Comparison of ENCODE assay signal across 9 cellular contexts in genomic region chr3:30342319-30343060, GRCh38.
DNase-seq lines count a peak whose midpoint lies in the region; ATAC-seq and TF ChIP-seq lines count a peak whose summit lies in the region.
"Had no signal": no experiment of that assay in that cellular context is flagged by ENCODE, and none has a peak within 500 bp of the region (broad histone marks: within the 10 kb centered on the region; RNA-seq: fewer than 3 reads in every experiment).

No MANE protein-coding gene starts in this region.

- H3K36me3 ChIP-seq in brain microvascular endothelial cell (replicated peaks) (no peaks in the 10 kb centered on the region), liver (ENCODE audit: control insufficient read depth in 4 of 4, insufficient read depth in 3 of 4, low read depth in 1 of 4, low read length in 3 of 4) (no peaks in the 10 kb centered on the region)

- H3K27me3 ChIP-seq in brain microvascular endothelial cell (replicated peaks) (no peaks in the 10 kb centered on the region), liver (ENCODE audit: control insufficient read depth in 4 of 4, insufficient read depth in 4 of 4, low read length in 3 of 4) (no peaks in the 10 kb centered on the region)

- no peaks in the 10 kb centered on the region for H3K4me1 ChIP-seq in liver (ENCODE audit: control insufficient read depth in 4 of 4, insufficient read depth in 4 of 4, low read length in 3 of 4)

- H3K4me3 ChIP-seq in brain microvascular endothelial cell (ENCODE audit: low read depth, low read length) (no peak overlapping the region), liver (ENCODE audit: low read depth in 1 of 3, low read length in 3 of 3) (no peak overlapping the region)

- WGBS in liver: 72% methylated on average over 6 of the region's 6 CpGs

- in situ Hi-C loops in brain microvascular endothelial cell (cut with HindIII; ENCODE audit: low pct_ligation_motif_present, low sequenced_read_pairs): no loop called here

- H3K9me3 ChIP-seq in liver (ENCODE audit: control insufficient read depth in 4 of 4, low read length in 3 of 4): no peaks in the 10 kb centered on the region

- H3K9ac ChIP-seq in liver (ENCODE audit: low read depth in 1 of 2, low read length in 2 of 2): no peak overlapping the region

- DNase-seq in activated naive CD4-positive, alpha-beta T cell treated with anti-CD3 and anti-CD28 coated beads, Interleukin-2, amount 50 U/mL, for 72 hours (ENCODE audit: low spot score in 2 of 2): peak in 1 of 2 donors; percentile 36
- no peak for DNase-seq in activated naive CD4-positive, alpha-beta T cell (lab: John Stamatoyannopoulos, UW)
- DNase-seq in brain microvascular endothelial cell (peak; percentile 94), ureter (ENCODE audit: low spot score) (peak; percentile 67), NCI-H82 treated with DMSO at 0.1 percent for 48 hours (lab: John Stamatoyannopoulos, UW; ENCODE audit: unreplicated experiment) (no peak)

- no peak for TF ChIP-seq RAD21 in liver (IDR thresholded peaks at IDR 0.05)

- H3K36me3 Mint-ChIP-seq in activated naive CD4-positive, alpha-beta T cell treated with anti-CD3 and anti-CD28 coated beads, Interleukin-2, amount 50 U/mL, for 72 hours: peaks cover 6 to 9% of the 10 kb centered on the region in 2 donors

- TF ChIP-seq CTCF in brain microvascular endothelial cell (IDR thresholded peaks at IDR 0.05; ENCODE audit: low read depth, low read length, missing control alignments): no peak
- no peak for TF ChIP-seq CTCF in liver (IDR thresholded peaks at IDR 0.05; ENCODE audit: low read depth, low read length, missing input control)

- H3K27ac ChIP-seq in brain microvascular endothelial cell: peak overlapping the region; percentile 29
- H3K27ac ChIP-seq in liver (ENCODE audit: low read depth in 1 of 2, low read length in 2 of 2): peak overlapping the region in 1 of 2 donors; percentile 12
- H3K27ac ChIP-seq: VCaP had no signal

- peaks cover 0 to 8% of the 10 kb centered on the region in 2 donors for H3K9me3 Mint-ChIP-seq in activated naive CD4-positive, alpha-beta T cell treated with anti-CD3 and anti-CD28 coated beads, Interleukin-2, amount 50 U/mL, for 72 hours

- peak; percentile 80 to 89 for ATAC-seq in activated naive CD4-positive, alpha-beta T cell treated with anti-CD3 and anti-CD28 coated beads, Interleukin-2, amount 50 U/mL, for 72 hours
- ATAC-seq in HG03520 (IDR thresholded peaks at IDR 0.05; ENCODE audit: unreplicated experiment) (no peak), GM18520 (IDR thresholded peaks at IDR 0.05; ENCODE audit: unreplicated experiment) (no peak)

- peak overlapping the region in 1 of 2 donors; percentile 26 for H3K27ac Mint-ChIP-seq in activated naive CD4-positive, alpha-beta T cell treated with anti-CD3 and anti-CD28 coated beads, Interleukin-2, amount 50 U/mL, for 72 hours

TF ChIP-seq in liver, 16 proteins besides CTCF, POLR2A, EP300 and RAD21:
- TF ChIP-seq REST (IDR thresholded peaks at IDR 0.05) (no peak), JUND (IDR thresholded peaks at IDR 0.05) (peak; percentile 65 to 73), FOXA2 (IDR thresholded peaks at IDR 0.05) (no peak), TAF1 (conservative IDR thresholded peaks at IDR 0.05) (no peak)

Comparison
In these comparisons a context has a peak if more than half of its experiments do, and no peak if none do; other contexts are left out.
1. ATAC-seq: peak in activated naive CD4-positive, alpha-beta T cell treated with anti-CD3 and anti-CD28 coated beads, Interleukin-2, amount 50 U/mL, for 72 hours (2 of 2); none in HG03520 (single experiment) and GM18520 (single experiment).
2. DNase-seq: peak in brain microvascular endothelial cell (single experiment) and ureter (single experiment); none in activated naive CD4-positive, alpha-beta T cell (0 of 4) and NCI-H82 treated with DMSO at 0.1 percent for 48 hours (single experiment).